In genomic region chr5:132293992-132294727, GRCh38 we compare ENCODE assay signal across 1 cellular context.
A peak's percentile ranks its signal among the peaks of the same experiment; 100 is the strongest.
TF ChIP-seq lines count a peak whose summit lies in the region.

Gene SLC22A4, plus strand, starts transcription at chr5:132294394. Its CDS starts 223 bp downstream, at chr5:132294617.

TF ChIP-seq in HepG2, 621 proteins besides CTCF, POLR2A, EP300 and RAD21 (continued from another document):
- peak; percentile 18; the same call in 1 of the 2 replicates for TF ChIP-seq TRAFD1 (CRISPR knock-in tag; IDR thresholded peaks at IDR 0.05; ENCODE audit: borderline replicate concordance)
- no peak for TF ChIP-seq HMG20A (CRISPR knock-in tag; IDR thresholded peaks at IDR 0.05; ENCODE audit: borderline replicate concordance)
- TF ChIP-seq ZNF773 (CRISPR knock-in tag; IDR thresholded peaks at IDR 0.05; ENCODE audit: borderline replicate concordance): no peak
- no peak; the same call in none of the 2 replicates for TF ChIP-seq CHCHD3 (CRISPR knock-in tag; IDR thresholded peaks at IDR 0.05)
- TF ChIP-seq FOXO1 (CRISPR knock-in tag; IDR thresholded peaks at IDR 0.05): peak; percentile 40
- TF ChIP-seq ZBTB42 (CRISPR knock-in tag; IDR thresholded peaks at IDR 0.05): no peak
- TF ChIP-seq HBP1 (CRISPR knock-in tag; IDR thresholded peaks at IDR 0.05; ENCODE audit: low read depth): no peak
- 0 out of 2 replicates have a peak, but pooled peaks have one; percentile 43 for TF ChIP-seq SNAPC2 (CRISPR knock-in tag; IDR thresholded peaks at IDR 0.05)
- TF ChIP-seq ARNT (IDR thresholded peaks at IDR 0.05): no peak
- no peak for TF ChIP-seq ZNF562 (CRISPR knock-in tag; IDR thresholded peaks at IDR 0.05; ENCODE audit: borderline replicate concordance)
- no peak for TF ChIP-seq SCMH1 (CRISPR knock-in tag; IDR thresholded peaks at IDR 0.05; ENCODE audit: borderline replicate concordance)
- TF ChIP-seq TOE1 (CRISPR knock-in tag; IDR thresholded peaks at IDR 0.05): no peak; the same call in none of the 2 replicates
- no peak for TF ChIP-seq JUN (CRISPR knock-in tag; IDR thresholded peaks at IDR 0.05)
- TF ChIP-seq ZNF335 (CRISPR knock-in tag; IDR thresholded peaks at IDR 0.05): peak; percentile 26; the same call in 1 of the 2 replicates
- no peak for TF ChIP-seq FIP1L1 (IDR thresholded peaks at IDR 0.05; ENCODE audit: borderline replicate concordance, insufficient read depth, low read depth, low read length)
- TF ChIP-seq ZFP36L2 (CRISPR knock-in tag; IDR thresholded peaks at IDR 0.05): no peak
- no peak; the same call in 1 of the 2 replicates for TF ChIP-seq POGK (CRISPR knock-in tag; conservative IDR thresholded peaks at IDR 0.05)
- no peak for TF ChIP-seq RCOR2 (CRISPR knock-in tag; IDR thresholded peaks at IDR 0.05)
- peak; percentile 82 for TF ChIP-seq AHDC1 (CRISPR knock-in tag; IDR thresholded peaks at IDR 0.05; ENCODE audit: borderline replicate concordance)
- peak; percentile 95 for TF ChIP-seq HDAC1 (CRISPR knock-in tag; IDR thresholded peaks at IDR 0.05)
- no peak for TF ChIP-seq ATF1 (CRISPR knock-in tag; IDR thresholded peaks at IDR 0.05)
- no peak; the same call in 1 of the 2 replicates for TF ChIP-seq MLXIP (CRISPR knock-in tag; IDR thresholded peaks at IDR 0.05; ENCODE audit: borderline replicate concordance)
- peak; percentile 40 for TF ChIP-seq ARHGAP35 (CRISPR knock-in tag; IDR thresholded peaks at IDR 0.05; ENCODE audit: borderline replicate concordance)
- TF ChIP-seq ZNF737 (CRISPR knock-in tag; IDR thresholded peaks at IDR 0.05; ENCODE audit: borderline replicate concordance): no peak
- no peak; the same call in 1 of the 2 replicates for TF ChIP-seq ZNF710 (CRISPR knock-in tag; IDR thresholded peaks at IDR 0.05; ENCODE audit: borderline replicate concordance)
- peak; percentile 41; the same call in 1 of the 2 replicates for TF ChIP-seq MNT (IDR thresholded peaks at IDR 0.05)
- peak; percentile 51; the same call in 1 of the 2 replicates for TF ChIP-seq MED13 (CRISPR knock-in tag; IDR thresholded peaks at IDR 0.05)
- no peak for TF ChIP-seq SIN3B (IDR thresholded peaks at IDR 0.05; ENCODE audit: low read length)
- no peak for TF ChIP-seq SIX4 (CRISPR knock-in tag; IDR thresholded peaks at IDR 0.05)
- TF ChIP-seq ZNF20 (CRISPR knock-in tag; IDR thresholded peaks at IDR 0.05): no peak
